ENCODE assay signal across 22 cellular contexts in genomic region chr22:46666577-46667244, GRCh38.
"Had no signal": no experiment of that assay in that cellular context is flagged by ENCODE, and none has a peak within 500 bp of the region (broad histone marks: within the 10 kb centered on the region; RNA-seq: fewer than 3 reads in every experiment).

No MANE protein-coding gene starts in this region.

- DNase-seq: Kasumi-1, MM.1S, NCI-H1092 treated with DMSO at 0.1 percent for 48 hours, NCI-H1436, NCI-H187, NCI-H2029, NCI-H2081 treated with DMSO at 0.1 percent for 48 hours, NCI-H2171, NCI-H226, NCI-H446, NCI-H510A, NCI-H524 treated with DMSO at 0.1 percent for 48 hours, NCI-H69, NCI-H774, Right ventricle myocardium superior, RPMI8226, SIG-M5 had no signal

- H3K9ac ChIP-seq: KMS-11 had no signal

- ATAC-seq: K562 had no signal

- H3K27me3 ChIP-seq: SJSA1 had no signal

- H3K9me3 ChIP-seq: SJSA1 had no signal

- FAIRE-seq: K562, RCC 7860 had no signal

- H3K36me3 ChIP-seq: SJSA1 had no signal

- H3K4me3 ChIP-seq: K562, SJSA1, SK-N-MC had no signal

- H3K4me1 ChIP-seq: SJSA1 had no signal

- H3K4me2 ChIP-seq: KMS-11 had no signal

- H3K27ac ChIP-seq: KMS-11, SJSA1, SK-N-MC had no signal
